Comparison of ENCODE assay signal across 9 cellular contexts in genomic region chr5:140547508-140548299, GRCh38. TPM values are rescaled to one million over a fixed set of nuclear protein-coding genes. Genes with fewer than 3 reads are reported as not detected.
A peak's percentile ranks its signal among the peaks of the same experiment; 100 is the strongest.
DNase-seq lines count a peak whose midpoint lies in the region; ATAC-seq and FAIRE-seq lines count a peak whose summit lies in the region.
"Had no signal": no experiment of that assay in that cellular context is flagged by ENCODE, and none has a peak within 500 bp of the region (broad histone marks: within the 10 kb centered on the region; RNA-seq: fewer than 3 reads in every experiment).

Gene EIF4EBP3 (plus strand): TSS chr5:140547662. CDS start chr5:140547738, 76 bp downstream.

- H3K9me3 ChIP-seq in esophagus (ENCODE audit: control insufficient read depth in 2 of 2, insufficient read depth in 1 of 2, low read depth in 1 of 2, low read length in 1 of 2): no peaks in the 10 kb centered on the region

- peak within 1 kb of the TSS; percentile 78 for H3K4me3 Mint-ChIP-seq in activated T-cell treated with anti-CD3 and anti-CD28 coated beads, Interleukin-2, amount 50 U/mL, for 24 hours

- peaks cover 11 to 14% of the 10 kb centered on the region in 2 donors for H3K36me3 ChIP-seq in esophagus (ENCODE audit: control insufficient read depth in 2 of 2, insufficient read depth in 2 of 2, low read length in 1 of 2)

- WGBS in esophagus, 2 donors: 2% methylated on average over 52 of the region's 52 CpGs

- H3K27ac Mint-ChIP-seq in activated T-cell treated with anti-CD3 and anti-CD28 coated beads, Interleukin-2, amount 50 U/mL, for 24 hours: peak within 1 kb of the TSS; percentile 92

- H3K4me3 ChIP-seq in esophagus (ENCODE audit: low read depth in 1 of 2, low read length in 2 of 2): peak within 1 kb of the TSS; percentile 50 to 61

- H3K4me1 Mint-ChIP-seq in activated T-cell treated with anti-CD3 and anti-CD28 coated beads, Interleukin-2, amount 50 U/mL, for 24 hours (ENCODE audit: low read depth): peaks cover 58% of the 10 kb centered on the region

- FAIRE-seq in GM19239 (lab: Jason Lieb, UNC): peak; percentile 94

- peaks cover 85% of the 10 kb centered on the region for H3K36me3 Mint-ChIP-seq in activated T-cell treated with anti-CD3 and anti-CD28 coated beads, Interleukin-2, amount 50 U/mL, for 24 hours (ENCODE audit: low read depth)

- peak; percentile 83 to 85 for DNase-seq in AML-193 (lab: John Stamatoyannopoulos, UW)
- peak; percentile 69 for DNase-seq in GM19239 (ENCODE audit: insufficient read length, low spot score)
- DNase-seq in NOMO-1 treated with DMSO at 0.1 percent for 48 hours (lab: John Stamatoyannopoulos, UW; ENCODE audit: unreplicated experiment): peak; percentile 84
- peak; percentile 88 for DNase-seq in activated T-cell treated with anti-CD3 and anti-CD28 coated beads, Interleukin-2, amount 50 U/mL, for 24 hours
- DNase-seq in mucosa of gallbladder (ENCODE audit: low spot score): peak; percentile 99
- peak; percentile 77 for DNase-seq in stimulated activated CD8-positive, alpha-beta memory T cell treated with anti-CD3 and anti-CD28 coated beads, Interleukin-4, amount 100 ng/mL, for 24 hours (ENCODE audit: low read depth)

- H3K9me3 Mint-ChIP-seq in activated T-cell treated with anti-CD3 and anti-CD28 coated beads, Interleukin-2, amount 50 U/mL, for 24 hours: no peaks in the 10 kb centered on the region

- peaks cover 12 to 16% of the 10 kb centered on the region in 2 donors for H3K4me1 ChIP-seq in esophagus (ENCODE audit: control insufficient read depth in 2 of 2, insufficient read depth in 2 of 2, low read length in 1 of 2)

- no peaks in the 10 kb centered on the region for H3K27me3 ChIP-seq in esophagus (ENCODE audit: control insufficient read depth in 1 of 2, insufficient read depth in 2 of 2, low read length in 2 of 2)

- H3K27me3 Mint-ChIP-seq in activated T-cell treated with anti-CD3 and anti-CD28 coated beads, Interleukin-2, amount 50 U/mL, for 24 hours: no peaks in the 10 kb centered on the region

- ATAC-seq in HG03442 (IDR thresholded peaks at IDR 0.05; ENCODE audit: unreplicated experiment): peak; percentile 100

- H3K27ac ChIP-seq in esophagus (ENCODE audit: low read depth in 2 of 2, low read length in 1 of 2): peak within 1 kb of the TSS; percentile 99 to 100
- H3K27ac ChIP-seq: KMS-11 had no signal

RNA-seq across cellular contexts. Expression of gene EIF4EBP3, which starts in this region (rescaled TPM):
- polyA plus RNA-seq in esophagus: 10 to 100 TPM; 27.6 to 38.2 TPM
- 14.4 TPM for total RNA-seq in mucosa of gallbladder

Comparison
In these comparisons a context has a peak if more than half of its experiments do, and no peak if none do; other contexts are left out.
1. Peak in every context shown above with its lines: DNase-seq, ATAC-seq, H3K4me3 ChIP-seq and H3K27ac ChIP-seq.